In the genomic region with DNA sequence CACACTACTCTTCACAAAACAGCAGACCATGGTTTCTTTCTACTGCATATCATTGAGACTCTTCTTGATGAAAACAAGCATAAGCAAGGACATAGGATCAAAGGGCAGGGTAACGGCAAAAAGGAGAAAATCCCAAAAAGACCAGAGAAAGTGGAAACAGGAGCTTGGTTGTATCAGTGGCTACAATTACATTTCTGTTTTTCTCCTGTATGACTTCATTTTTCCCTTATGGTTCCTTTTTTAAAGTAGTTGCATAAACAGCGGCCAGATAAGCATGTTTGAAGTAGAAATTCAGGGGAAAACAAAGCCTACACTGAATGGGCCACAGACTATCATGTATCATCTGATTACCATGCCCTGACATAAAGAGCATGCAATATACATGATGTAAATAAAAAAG, we compare ENCODE assay signal across 12 cellular contexts. TPM values are rescaled to one million over a fixed set of nuclear protein-coding genes. Genes with fewer than 3 reads are reported as not detected.
DNase-seq lines count a peak whose midpoint lies in the region; ATAC-seq, FAIRE-seq and TF ChIP-seq lines count a peak whose summit lies in the region.
"Had no signal": no experiment of that assay in that cellular context is flagged by ENCODE, and none has a peak within 500 bp of the region (broad histone marks: within the 10 kb centered on the region; RNA-seq: fewer than 3 reads in every experiment).

No MANE protein-coding gene starts in this region.

- no peak overlapping the region for H3K56ac ChIP-seq in mesendoderm (ENCODE audit: low read length)

- H3K9me3 ChIP-seq in CD4-positive, alpha-beta T cell (ENCODE audit: control insufficient read depth, low read length), result no peaks in the 10 kb centered on the region
- H3K9me3 ChIP-seq in mammary epithelial cell (replicated peaks; ENCODE audit: insufficient read depth, low read length), result no peaks in the 10 kb centered on the region
- H3K9me3 ChIP-seq in neuronal stem cell (replicated peaks in 1 of 2; ENCODE audit: control insufficient read depth in 2 of 2, insufficient read depth in 1 of 2, low read depth in 1 of 2, low read length in 2 of 2), result no peaks in the 10 kb centered on the region
- H3K9me3 ChIP-seq: colonic mucosa had no signal

- no peak overlapping the region for H4K8ac ChIP-seq in neuronal stem cell (ENCODE audit: low read depth, low read length)
- H4K8ac ChIP-seq in mesendoderm (ENCODE audit: low read depth, low read length), result no peak overlapping the region

- H3K4me3 Mint-ChIP-seq in CD4-positive, alpha-beta T cell, result peak overlapping the region; percentile 90
- peak overlapping the region; percentile 95 for H3K4me3 Mint-ChIP-seq in nephron progenitor cell

- no peak overlapping the region for H2AFZ ChIP-seq in KMS-11 (ENCODE audit: low read depth)
- no peak overlapping the region for H2AFZ ChIP-seq in mammary epithelial cell (ENCODE audit: low read depth, low read length)
- no peak overlapping the region for H2AFZ ChIP-seq in neuronal stem cell (ENCODE audit: low read length)

- H4K20me1 ChIP-seq in KMS-11 (ENCODE audit: insufficient read depth) (no peaks in the 10 kb centered on the region), mammary epithelial cell (ENCODE audit: insufficient read depth, low read length) (no peaks in the 10 kb centered on the region)

- in situ Hi-C loops in mammary epithelial cell (cut with MboI; ENCODE audit: low sequenced_read_pairs in 2 of 2), result loop anchor here in 1 of 2 donors (5.0 kb wide), 1 partner anchor 60 kb away; no protein-coding TSS in a partner anchor

- TF ChIP-seq CTCF in CD4-positive, alpha-beta T cell (IDR thresholded peaks at IDR 0.05), result no peak
- TF ChIP-seq CTCF in KMS-11 (conservative IDR thresholded peaks at IDR 0.05; ENCODE audit: low read depth, low read length) (no peak), mammary epithelial cell (conservative IDR thresholded peaks at IDR 0.05 in 1 of 2, IDR thresholded peaks at IDR 0.05 in 1 of 2; ENCODE audit: extremely low read depth in 1 of 2, insufficient read depth in 1 of 2, low read depth in 1 of 2, low read length in 2 of 2) (no peak), nephron progenitor cell (IDR thresholded peaks at IDR 0.05) (no peak)

- BruUV-seq in mammary epithelial cell (replicated peaks; lab: Mats Ljungman, UMichigan), result no TSS peak

- H4K91ac ChIP-seq in neuronal stem cell (ENCODE audit: low read depth, low read length, poor library complexity), result no peak overlapping the region

- H3K4me2 ChIP-seq in KMS-11, result peak overlapping the region; percentile 97; the same call in 1 of the 2 replicates
- H3K4me2 ChIP-seq in mammary epithelial cell (ENCODE audit: insufficient read depth, low read depth, low read length), result peak overlapping the region; percentile 90
- no peak overlapping the region for H3K4me2 ChIP-seq in neuronal stem cell (ENCODE audit: insufficient read depth, low read length, poor library complexity, severe bottlenecking)
- no peak overlapping the region for H3K4me2 ChIP-seq in mesendoderm (ENCODE audit: low read length)

- POLR2A ChIA-PET in CD4-positive, alpha-beta T cell (lab: Charles Lee), result interaction anchor here (1.0 kb wide), 1 partner anchor 110 kb away, joined by 3 read pairs; no protein-coding TSS in a partner anchor

- H2AK5ac ChIP-seq in neuronal stem cell (ENCODE audit: low read depth, low read length) (no peak overlapping the region), mesendoderm (ENCODE audit: low read length) (no peak overlapping the region)

- H3K27me3 Mint-ChIP-seq in CD4-positive, alpha-beta T cell, result no peaks in the 10 kb centered on the region
- no peaks in the 10 kb centered on the region for H3K27me3 Mint-ChIP-seq in nephron progenitor cell (ENCODE audit: low read depth, poor library complexity)

- H2BK15ac ChIP-seq in neuronal stem cell (ENCODE audit: low read length) (no peak overlapping the region), mesendoderm (replicated peaks; ENCODE audit: low read depth) (no peak overlapping the region)

- no peak overlapping the region for H2BK12ac ChIP-seq in neuronal stem cell (ENCODE audit: low read length)

- no peak overlapping the region for H3K27ac Mint-ChIP-seq in CD4-positive, alpha-beta T cell
- no peak overlapping the region for H3K27ac Mint-ChIP-seq in nephron progenitor cell

- H3K23ac ChIP-seq in neuronal stem cell (ENCODE audit: low read depth, low read length, poor library complexity), result no peak overlapping the region
- H3K23ac ChIP-seq in mesendoderm (ENCODE audit: low read length), result no peak overlapping the region

- no peaks in the 10 kb centered on the region for H3K79me1 ChIP-seq in neuronal stem cell (ENCODE audit: low read depth, low read length)
- H3K79me1 ChIP-seq in mesendoderm (ENCODE audit: low read length), result no peaks in the 10 kb centered on the region

- no peak overlapping the region for H4K5ac ChIP-seq in mesendoderm (ENCODE audit: low read length)

- dilution Hi-C loops in mammary epithelial cell (cut with HindIII; ENCODE audit: low sequenced_read_pairs), result loop anchor here (5.0 kb wide), 1 partner anchor 80 kb away; a partner anchor contains a TSS

- H3K27ac ChIP-seq in CD4-positive, alpha-beta T cell (ENCODE audit: low read depth, low read length), result no peak overlapping the region
- H3K27ac ChIP-seq in KMS-11 (no peak overlapping the region), mammary epithelial cell (ENCODE audit: insufficient read depth, low read depth, low read length) (no peak overlapping the region), neuronal stem cell (replicated peaks; ENCODE audit: low read length) (no peak overlapping the region), mesendoderm (ENCODE audit: low read depth, low read length) (no peak overlapping the region)
- H3K27ac ChIP-seq: colonic mucosa had no signal

- H3K36me3 ChIP-seq in KMS-11 (ENCODE audit: insufficient read depth), result no peaks in the 10 kb centered on the region
- peaks cover 3% of the 10 kb centered on the region for H3K36me3 ChIP-seq in mammary epithelial cell (ENCODE audit: insufficient read depth, low read length)
- H3K36me3 ChIP-seq in neuronal stem cell (replicated peaks in 1 of 2; ENCODE audit: control insufficient read depth in 2 of 2, insufficient read depth in 2 of 2, low read length in 2 of 2), result peaks cover 0 to 18% of the 10 kb centered on the region in 2 donors
- no peaks in the 10 kb centered on the region for H3K36me3 ChIP-seq in mesendoderm (ENCODE audit: control insufficient read depth, insufficient read depth, low read length)
- H3K36me3 ChIP-seq: colonic mucosa had no signal

- ATAC-seq in CD4-positive, alpha-beta T cell (ENCODE audit: poor library complexity), result no peak

- no peaks in the 10 kb centered on the region for H3K27me3 ChIP-seq in CD4-positive, alpha-beta T cell (ENCODE audit: control insufficient read depth, insufficient read depth, low read length)
- H3K27me3 ChIP-seq in KMS-11 (ENCODE audit: insufficient read depth, low read depth), result no peaks in the 10 kb centered on the region
- no peaks in the 10 kb centered on the region for H3K27me3 ChIP-seq in mammary epithelial cell (ENCODE audit: insufficient read depth, low read length)
- peaks cover 0 to 24% (median 0%) of the 10 kb centered on the region in 3 experiments for H3K27me3 ChIP-seq in neuronal stem cell (ENCODE audit: control insufficient read depth in 3 of 3, insufficient read depth in 3 of 3, low read depth in 1 of 3, low read length in 3 of 3)
- peaks cover 15% of the 10 kb centered on the region for H3K27me3 ChIP-seq in mesendoderm (ENCODE audit: insufficient read depth, low read length, poor library complexity)
- H3K27me3 ChIP-seq: colonic mucosa had no signal

- FAIRE-seq in HTR-8/SVneo (lab: Jason Lieb, UNC), result no peak
- FAIRE-seq: TTC549 had no signal

- H3K18ac ChIP-seq in neuronal stem cell (ENCODE audit: low read length) (no peak overlapping the region), mesendoderm (ENCODE audit: low read length) (no peak overlapping the region)

- H2BK5ac ChIP-seq in neuronal stem cell (ENCODE audit: low read length) (no peak overlapping the region), mesendoderm (ENCODE audit: low read length) (no peak overlapping the region)

- CTCF ChIA-PET in CD4-positive, alpha-beta T cell (lab: Charles Lee), result no interaction called here
- CTCF ChIA-PET in mammary epithelial cell (lab: Charles Lee; ENCODE audit: low non-redundant PET), result no interaction called here

- no peak overlapping the region for H3K14ac ChIP-seq in neuronal stem cell (ENCODE audit: low read length)

- H3K4me3 ChIP-seq in KMS-11 (IDR thresholded peaks at IDR 0.05; ENCODE audit: insufficient read depth, low read depth, low read length) (no peak overlapping the region), mammary epithelial cell (replicated peaks in 1 of 3; ENCODE audit: insufficient read depth in 1 of 3, low read depth in 2 of 3, low read length in 3 of 3) (peak overlapping the region in 2 of 3 experiments; percentile 38 to 85), neuronal stem cell (ENCODE audit: low read length in 2 of 2) (no peak overlapping the region), mesendoderm (ENCODE audit: low read length) (no peak overlapping the region)
- H3K4me3 ChIP-seq: lung had no signal

- H3K4me1 ChIP-seq in KMS-11 (ENCODE audit: low read depth, poor library complexity, severe bottlenecking) (peaks cover 46% of the 10 kb centered on the region), mammary epithelial cell (ENCODE audit: insufficient read depth, low read length) (peaks cover 25% of the 10 kb centered on the region), neuronal stem cell (ENCODE audit: control insufficient read depth in 2 of 2, insufficient read depth in 1 of 2, low read depth in 1 of 2, low read length in 2 of 2) (peaks cover 1 to 13% of the 10 kb centered on the region in 2 donors), mesendoderm (ENCODE audit: control insufficient read depth, low read depth, low read length) (no peaks in the 10 kb centered on the region)

- WGBS in mammary epithelial cell (ENCODE audit: low coverage, missing lambda C conversion rate), result 75% methylated on average over 2 of the region's 2 CpGs
- WGBS in neuronal stem cell (ENCODE audit: extremely low coverage in 2 of 2, insufficient read length in 2 of 2, insufficient replicate concordance in 1 of 2), 2 donors, result no CpG with 5 or more reads among the region's 2 CpGs
- WGBS in mesendoderm (ENCODE audit: extremely low coverage, insufficient coverage, low lambda C conversion rate), result no CpG with 5 or more reads among the region's 2 CpGs

- intact Hi-C loops in CD4-positive, alpha-beta T cell (cut with DNase I, micrococcal nuclease), result no loop called here
- intact Hi-C loops in mammary epithelial cell (cut with micrococcal nuclease), result loop anchor here (5.0 kb wide), 1 partner anchor 35 kb away; no protein-coding TSS in a partner anchor

- H3K9me3 Mint-ChIP-seq in CD4-positive, alpha-beta T cell, result no peaks in the 10 kb centered on the region
- H3K9me3 Mint-ChIP-seq in nephron progenitor cell, result no peaks in the 10 kb centered on the region

- peaks cover 50% of the 10 kb centered on the region for H3K36me3 Mint-ChIP-seq in CD4-positive, alpha-beta T cell (ENCODE audit: low read depth)
- H3K36me3 Mint-ChIP-seq in nephron progenitor cell (ENCODE audit: low read depth), result peaks cover 26% of the 10 kb centered on the region

- no peak for DNase-seq in CD4-positive, alpha-beta T cell
- DNase-seq in mammary epithelial cell, result no peak
- DNase-seq in nephron progenitor cell, result no peak
- DNase-seq in NCI-H146 (lab: John Stamatoyannopoulos, UW), result no peak
- DNase-seq in HTR-8/SVneo (ENCODE audit: insufficient read length, low spot score), result no peak
- no peak for DNase-seq in neuronal stem cell (ENCODE audit: low spot score)
- DNase-seq in mesendoderm, result no peak
- DNase-seq: colonic mucosa, NCI-H1417 had no signal

- peaks cover 81% of the 10 kb centered on the region for H3K4me1 Mint-ChIP-seq in CD4-positive, alpha-beta T cell (ENCODE audit: low read depth)
- peaks cover 65% of the 10 kb centered on the region for H3K4me1 Mint-ChIP-seq in nephron progenitor cell

- H3K9ac ChIP-seq in KMS-11, result no peak overlapping the region
- H3K9ac ChIP-seq in mammary epithelial cell (ENCODE audit: insufficient read depth, low read length), result no peak overlapping the region
- H3K9ac ChIP-seq in neuronal stem cell (ENCODE audit: low read depth, low read length, poor library complexity), result no peak overlapping the region
- no peak overlapping the region for H3K9ac ChIP-seq in mesendoderm (ENCODE audit: low read length)

- no peak overlapping the region for H3K4ac ChIP-seq in neuronal stem cell (ENCODE audit: low read length)
- H3K4ac ChIP-seq in mesendoderm (ENCODE audit: low read depth, low read length), result no peak overlapping the region

- H3K79me2 ChIP-seq in KMS-11 (ENCODE audit: insufficient read depth, low read depth), result peaks cover 83% of the 10 kb centered on the region
- peaks cover 93% of the 10 kb centered on the region for H3K79me2 ChIP-seq in mammary epithelial cell (ENCODE audit: insufficient read depth, low read length)
- no peaks in the 10 kb centered on the region for H3K79me2 ChIP-seq in mesendoderm (ENCODE audit: control insufficient read depth, insufficient read depth, low read length)

- H2BK120ac ChIP-seq in neuronal stem cell (ENCODE audit: low read depth, low read length) (no peak overlapping the region), mesendoderm (ENCODE audit: low read depth, low read length) (no peak overlapping the region)

RNA-seq across cellular contexts. Expression of a gene that starts 4.6 kb away (rescaled TPM):
- total RNA-seq in CD4-positive, alpha-beta T cell, result 1 to 10 TPM; 8.2 to 9.4 TPM
- total RNA-seq in mammary epithelial cell, result 10 to 100 TPM; 18.5 to 24.0 TPM
- polyA plus RNA-seq in mammary epithelial cell, result 15.8 TPM
- 57.5 TPM for polyA minus RNA-seq in mammary epithelial cell
- 4.9 TPM for polyA plus RNA-seq in neuronal stem cell (2013, experiment 1 of 2)
- polyA plus RNA-seq in neuronal stem cell (2013, experiment 2 of 2), result 4.7 TPM
- polyA plus RNA-seq in mesendoderm (2013, experiment 1 of 2), result 3.9 TPM
- 4.0 TPM for polyA plus RNA-seq in mesendoderm (2013, experiment 2 of 2)

Comparison
In these comparisons a context has a peak if more than half of its experiments do, and no peak if none do; other contexts are left out.
1. H3K4me2 ChIP-seq: peak in KMS-11 (single experiment) and mammary epithelial cell (single experiment); none in neuronal stem cell (single experiment) and mesendoderm (single experiment).
2. H3K4me3 ChIP-seq: peak in mammary epithelial cell (2 of 3); none in KMS-11 (single experiment), neuronal stem cell (0 of 2) and mesendoderm (single experiment).